Comparison of ENCODE assay signal across 1 cellular context in genomic region chr7:133081605-133082389, GRCh38.
TF ChIP-seq lines count a peak whose summit lies in the region.

Gene CHCHD3, minus strand, starts transcription at chr7:133082090. Its CDS starts 153 bp downstream, at chr7:133081937.

TF ChIP-seq in K562, 482 proteins besides CTCF, POLR2A, EP300 and RAD21 (continued from another document):
- no peak for TF ChIP-seq RBM34 (IDR thresholded peaks at IDR 0.05; ENCODE audit: borderline replicate concordance, insufficient read depth, low read length)
- TF ChIP-seq CLOCK (CRISPR knock-in tag; IDR thresholded peaks at IDR 0.05; ENCODE audit: borderline replicate concordance), result peak; percentile 78
- TF ChIP-seq TEAD1 (CRISPR knock-in tag; IDR thresholded peaks at IDR 0.05), result peak; percentile 94 to 99
- TF ChIP-seq MECOM (CRISPR knock-in tag; IDR thresholded peaks at IDR 0.05), result no peak
- TF ChIP-seq NFRKB (IDR thresholded peaks at IDR 0.05; ENCODE audit: low read depth), result peak; percentile 52; the same call in 1 of the 2 replicates
- TF ChIP-seq ASH1L (IDR thresholded peaks at IDR 0.05; ENCODE audit: borderline replicate concordance, low read depth, partially characterized antibody), result peak; percentile 81
- no peak for TF ChIP-seq HES1 (IDR thresholded peaks at IDR 0.05; ENCODE audit: low read depth)
- TF ChIP-seq RBBP5 (IDR thresholded peaks at IDR 0.05; ENCODE audit: borderline replicate concordance, insufficient read depth, low read length, poor library complexity, severe bottlenecking), result peak; percentile 96
- no peak for TF ChIP-seq STAT5B (CRISPR knock-in tag; IDR thresholded peaks at IDR 0.05)
- no peak for TF ChIP-seq BDP1 (IDR thresholded peaks at IDR 0.05; ENCODE audit: insufficient read depth, insufficient read length)
- no peak; the same call in 1 of the 2 replicates for TF ChIP-seq ARID1B (IDR thresholded peaks at IDR 0.05)
- no peak for TF ChIP-seq KAT2B (IDR thresholded peaks at IDR 0.05; ENCODE audit: low read depth, low read length)
- peak; percentile 33; the same call in 1 of the 2 replicates for TF ChIP-seq ZNF134 (CRISPR knock-in tag; conservative IDR thresholded peaks at IDR 0.05)
- TF ChIP-seq ZNF197 (CRISPR knock-in tag; IDR thresholded peaks at IDR 0.05; ENCODE audit: low read depth), result no peak
- peak; percentile 91 for TF ChIP-seq FOXP1 (CRISPR knock-in tag; IDR thresholded peaks at IDR 0.05)
- TF ChIP-seq ESRRB (CRISPR knock-in tag; IDR thresholded peaks at IDR 0.05; ENCODE audit: borderline replicate concordance), result no peak
- no peak for TF ChIP-seq ATF1 (CRISPR knock-in tag; IDR thresholded peaks at IDR 0.05)
- TF ChIP-seq ATF1 (tag; IDR thresholded peaks at IDR 0.05), result peak; percentile 92
- TF ChIP-seq CXXC5 (CRISPR knock-in tag; IDR thresholded peaks at IDR 0.05), result peak; percentile 97
- no peak for TF ChIP-seq U2AF1 (optimal IDR thresholded peaks at IDR 0.05; ENCODE audit: low read depth, low read length)
- no peak for TF ChIP-seq KAT8 (IDR thresholded peaks at IDR 0.05; ENCODE audit: low read depth)
- TF ChIP-seq ATF7 (IDR thresholded peaks at IDR 0.05), result peak; percentile 88
- no peak for TF ChIP-seq PTTG1 (tag; IDR thresholded peaks at IDR 0.05; ENCODE audit: low read depth)
- TF ChIP-seq, protein P1, sequence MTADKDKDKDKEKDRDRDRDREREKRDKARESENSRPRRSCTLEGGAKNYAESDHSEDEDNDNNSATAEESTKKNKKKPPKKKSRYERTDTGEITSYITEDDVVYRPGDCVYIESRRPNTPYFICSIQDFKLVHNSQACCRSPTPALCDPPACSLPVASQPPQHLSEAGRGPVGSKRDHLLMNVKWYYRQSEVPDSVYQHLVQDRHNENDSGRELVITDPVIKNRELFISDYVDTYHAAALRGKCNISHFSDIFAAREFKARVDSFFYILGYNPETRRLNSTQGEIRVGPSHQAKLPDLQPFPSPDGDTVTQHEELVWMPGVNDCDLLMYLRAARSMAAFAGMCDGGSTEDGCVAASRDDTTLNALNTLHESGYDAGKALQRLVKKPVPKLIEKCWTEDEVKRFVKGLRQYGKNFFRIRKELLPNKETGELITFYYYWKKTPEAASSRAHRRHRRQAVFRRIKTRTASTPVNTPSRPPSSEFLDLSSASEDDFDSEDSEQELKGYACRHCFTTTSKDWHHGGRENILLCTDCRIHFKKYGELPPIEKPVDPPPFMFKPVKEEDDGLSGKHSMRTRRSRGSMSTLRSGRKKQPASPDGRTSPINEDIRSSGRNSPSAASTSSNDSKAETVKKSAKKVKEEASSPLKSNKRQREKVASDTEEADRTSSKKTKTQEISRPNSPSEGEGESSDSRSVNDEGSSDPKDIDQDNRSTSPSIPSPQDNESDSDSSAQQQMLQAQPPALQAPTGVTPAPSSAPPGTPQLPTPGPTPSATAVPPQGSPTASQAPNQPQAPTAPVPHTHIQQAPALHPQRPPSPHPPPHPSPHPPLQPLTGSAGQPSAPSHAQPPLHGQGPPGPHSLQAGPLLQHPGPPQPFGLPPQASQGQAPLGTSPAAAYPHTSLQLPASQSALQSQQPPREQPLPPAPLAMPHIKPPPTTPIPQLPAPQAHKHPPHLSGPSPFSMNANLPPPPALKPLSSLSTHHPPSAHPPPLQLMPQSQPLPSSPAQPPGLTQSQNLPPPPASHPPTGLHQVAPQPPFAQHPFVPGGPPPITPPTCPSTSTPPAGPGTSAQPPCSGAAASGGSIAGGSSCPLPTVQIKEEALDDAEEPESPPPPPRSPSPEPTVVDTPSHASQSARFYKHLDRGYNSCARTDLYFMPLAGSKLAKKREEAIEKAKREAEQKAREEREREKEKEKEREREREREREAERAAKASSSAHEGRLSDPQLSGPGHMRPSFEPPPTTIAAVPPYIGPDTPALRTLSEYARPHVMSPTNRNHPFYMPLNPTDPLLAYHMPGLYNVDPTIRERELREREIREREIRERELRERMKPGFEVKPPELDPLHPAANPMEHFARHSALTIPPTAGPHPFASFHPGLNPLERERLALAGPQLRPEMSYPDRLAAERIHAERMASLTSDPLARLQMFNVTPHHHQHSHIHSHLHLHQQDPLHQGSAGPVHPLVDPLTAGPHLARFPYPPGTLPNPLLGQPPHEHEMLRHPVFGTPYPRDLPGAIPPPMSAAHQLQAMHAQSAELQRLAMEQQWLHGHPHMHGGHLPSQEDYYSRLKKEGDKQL (CRISPR knock-in tag; IDR thresholded peaks at IDR 0.05; ENCODE audit: borderline replicate concordance), result no peak
- TF ChIP-seq NR3C1 (CRISPR knock-in tag; IDR thresholded peaks at IDR 0.05), result no peak
- no peak for TF ChIP-seq CREBBP (IDR thresholded peaks at IDR 0.05; ENCODE audit: low read depth, low read length)
- TF ChIP-seq ZNF584 (CRISPR knock-in tag; IDR thresholded peaks at IDR 0.05; ENCODE audit: low read depth), result no peak
- TF ChIP-seq E2F4 (CRISPR knock-in tag; IDR thresholded peaks at IDR 0.05; ENCODE audit: low read depth), result no peak
- TF ChIP-seq, protein P2, sequence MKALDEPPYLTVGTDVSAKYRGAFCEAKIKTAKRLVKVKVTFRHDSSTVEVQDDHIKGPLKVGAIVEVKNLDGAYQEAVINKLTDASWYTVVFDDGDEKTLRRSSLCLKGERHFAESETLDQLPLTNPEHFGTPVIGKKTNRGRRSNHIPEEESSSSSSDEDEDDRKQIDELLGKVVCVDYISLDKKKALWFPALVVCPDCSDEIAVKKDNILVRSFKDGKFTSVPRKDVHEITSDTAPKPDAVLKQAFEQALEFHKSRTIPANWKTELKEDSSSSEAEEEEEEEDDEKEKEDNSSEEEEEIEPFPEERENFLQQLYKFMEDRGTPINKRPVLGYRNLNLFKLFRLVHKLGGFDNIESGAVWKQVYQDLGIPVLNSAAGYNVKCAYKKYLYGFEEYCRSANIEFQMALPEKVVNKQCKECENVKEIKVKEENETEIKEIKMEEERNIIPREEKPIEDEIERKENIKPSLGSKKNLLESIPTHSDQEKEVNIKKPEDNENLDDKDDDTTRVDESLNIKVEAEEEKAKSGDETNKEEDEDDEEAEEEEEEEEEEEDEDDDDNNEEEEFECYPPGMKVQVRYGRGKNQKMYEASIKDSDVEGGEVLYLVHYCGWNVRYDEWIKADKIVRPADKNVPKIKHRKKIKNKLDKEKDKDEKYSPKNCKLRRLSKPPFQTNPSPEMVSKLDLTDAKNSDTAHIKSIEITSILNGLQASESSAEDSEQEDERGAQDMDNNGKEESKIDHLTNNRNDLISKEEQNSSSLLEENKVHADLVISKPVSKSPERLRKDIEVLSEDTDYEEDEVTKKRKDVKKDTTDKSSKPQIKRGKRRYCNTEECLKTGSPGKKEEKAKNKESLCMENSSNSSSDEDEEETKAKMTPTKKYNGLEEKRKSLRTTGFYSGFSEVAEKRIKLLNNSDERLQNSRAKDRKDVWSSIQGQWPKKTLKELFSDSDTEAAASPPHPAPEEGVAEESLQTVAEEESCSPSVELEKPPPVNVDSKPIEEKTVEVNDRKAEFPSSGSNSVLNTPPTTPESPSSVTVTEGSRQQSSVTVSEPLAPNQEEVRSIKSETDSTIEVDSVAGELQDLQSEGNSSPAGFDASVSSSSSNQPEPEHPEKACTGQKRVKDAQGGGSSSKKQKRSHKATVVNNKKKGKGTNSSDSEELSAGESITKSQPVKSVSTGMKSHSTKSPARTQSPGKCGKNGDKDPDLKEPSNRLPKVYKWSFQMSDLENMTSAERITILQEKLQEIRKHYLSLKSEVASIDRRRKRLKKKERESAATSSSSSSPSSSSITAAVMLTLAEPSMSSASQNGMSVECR (CRISPR knock-in tag; IDR thresholded peaks at IDR 0.05), result peak; percentile 94
- peak; percentile 86 for TF ChIP-seq MYC (IDR thresholded peaks at IDR 0.05; ENCODE audit: low read depth, low read length)
- TF ChIP-seq MYC (CRISPR knock-in tag; IDR thresholded peaks at IDR 0.05; ENCODE audit: borderline replicate concordance, low read depth), result peak; percentile 89; the same call in 1 of the 2 replicates
- TF ChIP-seq HDAC8 (tag; IDR thresholded peaks at IDR 0.05), result peak; percentile 73; the same call in 1 of the 2 replicates
- peak; percentile 22 to 30; a peak in 2 of 4 replicates for TF ChIP-seq RCOR1 (IDR thresholded peaks at IDR 0.05; ENCODE audit: borderline replicate concordance in 1 of 2, low read depth in 2 of 2, low read length in 2 of 2)
- peak; percentile 80 for TF ChIP-seq POU5F1 (IDR thresholded peaks at IDR 0.05; ENCODE audit: borderline replicate concordance, low read depth, low read length, partially characterized antibody)
- TF ChIP-seq HIVEP1 (CRISPR knock-in tag; IDR thresholded peaks at IDR 0.05), result peak; percentile 9; the same call in 1 of the 2 replicates
- TF ChIP-seq ILK (tag; IDR thresholded peaks at IDR 0.05; ENCODE audit: borderline replicate concordance, low read depth), result no peak
TF ChIP-seq in K562: peak in this region for 206.
